In genomic region chr9:106575903-106576755, GRCh38 we compare ENCODE assay signal across 1 cellular context.
TF ChIP-seq lines count a peak whose summit lies in the region.

No MANE protein-coding gene starts in this region.

TF ChIP-seq in GM23338, 12 proteins besides CTCF, POLR2A, EP300 and RAD21 (continued from another document):
- TF ChIP-seq ZNF462 (CRISPR knock-in tag; IDR thresholded peaks at IDR 0.05) = no peak
- TF ChIP-seq ETS1 (IDR thresholded peaks at IDR 0.05) = no peak
- no peak for TF ChIP-seq NANOG (IDR thresholded peaks at IDR 0.05; ENCODE audit: borderline replicate concordance)
- TF ChIP-seq POLR2AphosphoS5 (IDR thresholded peaks at IDR 0.05; ENCODE audit: low read depth) = no peak
- no peak for TF ChIP-seq EZH2phosphoT487 (IDR thresholded peaks at IDR 0.05; ENCODE audit: unreplicated experiment)
- TF ChIP-seq STAT1 (IDR thresholded peaks at IDR 0.05; ENCODE audit: unreplicated experiment) = no peak
- no peak for TF ChIP-seq EZH2 (IDR thresholded peaks at IDR 0.05; ENCODE audit: low read depth, unreplicated experiment)
- TF ChIP-seq REST (IDR thresholded peaks at IDR 0.05; ENCODE audit: unreplicated experiment) = no peak
